In the genomic region with DNA sequence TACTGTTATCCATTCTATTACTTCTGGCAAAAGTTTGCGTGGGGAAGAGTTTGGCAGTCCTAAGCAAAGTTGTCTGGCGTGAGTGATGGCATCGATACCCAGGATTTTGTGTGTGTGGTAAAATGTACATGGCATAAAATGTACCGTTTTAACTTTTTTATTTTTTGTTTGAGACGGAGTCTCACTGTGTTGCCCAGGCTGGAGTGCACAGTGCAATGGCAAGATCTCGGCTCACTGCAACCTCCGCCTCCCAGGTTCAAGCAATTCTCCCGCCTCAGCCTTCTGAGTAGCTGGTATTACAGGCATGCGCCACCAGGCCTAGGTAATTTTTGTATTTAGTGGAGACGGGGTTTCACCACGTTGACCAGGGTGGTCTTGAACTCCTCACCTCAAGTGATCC, we compare ENCODE assay signal across 22 cellular contexts.
"Had no signal": no experiment of that assay in that cellular context is flagged by ENCODE, and none has a peak within 500 bp of the region (broad histone marks: within the 10 kb centered on the region; RNA-seq: fewer than 3 reads in every experiment).

No MANE protein-coding gene starts in this region.

- H3K27me3 ChIP-seq: adrenal gland, body of pancreas, dorsolateral prefrontal cortex, tibial nerve, uterus had no signal

- H3K4me1 ChIP-seq: uterus had no signal

- H3K4me3 ChIP-seq: adrenal gland, body of pancreas, coronary artery, dorsolateral prefrontal cortex, left lung, lower lobe of right lung, spleen, tibial nerve, uterus had no signal

- H3K27ac ChIP-seq: adrenal gland, coronary artery, dorsolateral prefrontal cortex, left lung, lower lobe of right lung, spleen, tibial nerve, uterus had no signal

- H3K27ac Mint-ChIP-seq: activated naive CD4-positive, alpha-beta T cell treated with anti-CD3 and anti-CD28 coated beads, Interleukin-2, amount 50 U/mL, for 72 hours; activated T-cell treated with anti-CD3 and anti-CD28 coated beads, Interleukin-2, amount 50 U/mL, for 72 hours; natural killer cell had no signal

- H3K9me3 ChIP-seq: adrenal gland, body of pancreas, left lung, lower lobe of right lung, spleen, tibial nerve, uterus had no signal

- H3K9me3 Mint-ChIP-seq: activated naive CD4-positive, alpha-beta T cell treated with anti-CD3 and anti-CD28 coated beads, Interleukin-2, amount 50 U/mL, for 72 hours; activated T-cell treated with anti-CD3 and anti-CD28 coated beads, Interleukin-2, amount 50 U/mL, for 72 hours; natural killer cell had no signal

- H3K36me3 Mint-ChIP-seq: natural killer cell had no signal

- H3K4me3 Mint-ChIP-seq: activated T-cell treated with anti-CD3 and anti-CD28 coated beads, Interleukin-2, amount 50 U/mL, for 72 hours; natural killer cell had no signal

- DNase-seq: activated CD4-positive, alpha-beta T cell treated with anti-CD3 and anti-CD28 coated beads for 4 hours; activated CD4-positive, alpha-beta T cell treated with anti-CD3 and anti-CD28 coated beads, Interleukin-2, amount 50 U/mL, for 4 hours; activated naive CD4-positive, alpha-beta T cell; activated T-cell treated with anti-CD3 and anti-CD28 coated beads for 4 hours; activated T-cell treated with anti-CD3 and anti-CD28 coated beads, Interleukin-2, amount 50 U/mL, for 72 hours; adrenal gland; aorta; body of pancreas; cerebellar nuclear complex; dorsolateral prefrontal cortex; effector memory CD4-positive, alpha-beta T cell; left lung; lower lobe of right lung; natural killer cell; spleen; stimulated activated naive CD4-positive, alpha-beta T cell treated with Interleukin-2 at 50 U/mL for 16 hours; uterus had no signal

- ATAC-seq: activated naive CD4-positive, alpha-beta T cell treated with anti-CD3 and anti-CD28 coated beads, Interleukin-2, amount 50 U/mL, for 72 hours; activated T-cell treated with anti-CD3 and anti-CD28 coated beads, Interleukin-2, amount 50 U/mL, for 72 hours; body of pancreas; left lung; lower lobe of right lung; natural killer cell had no signal

- FAIRE-seq: frontal cortex, islet of Langerhans had no signal

- H3K36me3 ChIP-seq: adrenal gland, left lung, lower lobe of right lung, spleen, tibial nerve, uterus had no signal
